In genomic region chr15:21111861-21112260, GRCh38 we compare ENCODE assay signal across 8 cellular contexts.
DNase-seq lines count a peak whose midpoint lies in the region; ATAC-seq and TF ChIP-seq lines count a peak whose summit lies in the region.
"Not testable (repeated sequence)": the region's sequence is repeated elsewhere in the genome, so short reads cannot be mapped to it uniquely, and the experiment has no call there.

No MANE protein-coding gene starts in this region.

- H3K36me3 ChIP-seq in right lobe of liver, upper lobe of right lung: not testable (repeated sequence)

- ATAC-seq in activated T-cell treated with anti-CD3 and anti-CD28 coated beads, Interleukin-2, amount 50 U/mL, for 4 hours; Right ventricle myocardium superior (ENCODE audit: poor library complexity); right lobe of liver; upper lobe of right lung: not testable (repeated sequence)

- intact Hi-C loops in Right ventricle myocardium superior (cut with DNase I); right lobe of liver (cut with DNase I); upper lobe of right lung (cut with DNase I): not testable (repeated sequence)

- not testable (repeated sequence) for H3K9me3 ChIP-seq in right lobe of liver, upper lobe of right lung

- not testable (repeated sequence) for TF ChIP-seq POLR2A in right lobe of liver (IDR thresholded peaks at IDR 0.05)

- H3K9me3 Mint-ChIP-seq in activated T-cell treated with anti-CD3 and anti-CD28 coated beads, Interleukin-2, amount 50 U/mL, for 4 hours; chondrocyte (ENCODE audit: low read depth); progenitor cell of endocrine pancreas (ENCODE audit: low read depth): not testable (repeated sequence)

- DNase-seq in Daoy (ENCODE audit: low read depth) (peak; percentile 36), RPMI8226 (peak; percentile 2), chondrocyte (ENCODE audit: low spot score) (peak; percentile 99), Right ventricle myocardium superior (peak; percentile 68), right lobe of liver (peak; percentile 55 to 73 (median 64)), progenitor cell of endocrine pancreas (ENCODE audit: low spot score, unreplicated experiment) (peak; percentile 17), upper lobe of right lung (peak; percentile 82)
- peak; percentile 15 for DNase-seq in activated T-cell treated with anti-CD3 and anti-CD28 coated beads, Interleukin-2, amount 50 U/mL, for 4 hours

- H3K27me3 ChIP-seq in right lobe of liver, upper lobe of right lung: not testable (repeated sequence)

- TF ChIP-seq CTCF in chondrocyte (IDR thresholded peaks at IDR 0.05); right lobe of liver (IDR thresholded peaks at IDR 0.05); progenitor cell of endocrine pancreas (IDR thresholded peaks at IDR 0.05; ENCODE audit: unreplicated experiment); upper lobe of right lung (IDR thresholded peaks at IDR 0.05): not testable (repeated sequence)

- not testable (repeated sequence) for H3K4me1 ChIP-seq in right lobe of liver, upper lobe of right lung

- not testable (repeated sequence) for H3K27me3 Mint-ChIP-seq in activated T-cell treated with anti-CD3 and anti-CD28 coated beads, Interleukin-2, amount 50 U/mL, for 4 hours (ENCODE audit: low read depth); chondrocyte (ENCODE audit: low read depth); progenitor cell of endocrine pancreas

- H3K4me3 Mint-ChIP-seq in activated T-cell treated with anti-CD3 and anti-CD28 coated beads, Interleukin-2, amount 50 U/mL, for 4 hours; chondrocyte (ENCODE audit: unreplicated experiment); progenitor cell of endocrine pancreas (ENCODE audit: low read depth): not testable (repeated sequence)

- 64% methylated on average over 1 of the region's 2 CpGs for WGBS in right lobe of liver (ENCODE audit: insufficient coverage, low coverage, low lambda C conversion rate, missing lambda C conversion rate)

- H3K4me1 Mint-ChIP-seq in activated T-cell treated with anti-CD3 and anti-CD28 coated beads, Interleukin-2, amount 50 U/mL, for 4 hours (ENCODE audit: low read depth); chondrocyte (ENCODE audit: low read depth); progenitor cell of endocrine pancreas (ENCODE audit: low read depth): not testable (repeated sequence)

- not testable (repeated sequence) for H3K27ac ChIP-seq in right lobe of liver, upper lobe of right lung

- not testable (repeated sequence) for H3K4me3 ChIP-seq in right lobe of liver, upper lobe of right lung

- not testable (repeated sequence) for H3K36me3 Mint-ChIP-seq in activated T-cell treated with anti-CD3 and anti-CD28 coated beads, Interleukin-2, amount 50 U/mL, for 4 hours (ENCODE audit: insufficient read depth); chondrocyte (ENCODE audit: low read depth); progenitor cell of endocrine pancreas (ENCODE audit: insufficient read depth)

- H3K27ac Mint-ChIP-seq in chondrocyte (ENCODE audit: unreplicated experiment); progenitor cell of endocrine pancreas: not testable (repeated sequence)

Comparison
In these comparisons a context has a peak if more than half of its experiments do, and no peak if none do; other contexts are left out.
1. DNase-seq: peak in every context shown above with its lines; median percentile 99 in chondrocyte; 82 in upper lobe of right lung; 68 in Right ventricle myocardium superior; 64 in right lobe of liver; 36 in Daoy; 17 in progenitor cell of endocrine pancreas; 15 in activated T-cell treated with anti-CD3 and anti-CD28 coated beads, Interleukin-2, amount 50 U/mL, for 4 hours; 2 in RPMI8226.